20 cellular contexts compared by ENCODE assay signal in genomic region chr12:111733340-111733739, GRCh38. TPM values are rescaled to one million over a fixed set of nuclear protein-coding genes. Genes with fewer than 3 reads are reported as not detected.
DNase-seq lines count a peak whose midpoint lies in the region; ATAC-seq and TF ChIP-seq lines count a peak whose summit lies in the region.
"Had no signal": no experiment of that assay in that cellular context is flagged by ENCODE, and none has a peak within 500 bp of the region (broad histone marks: within the 10 kb centered on the region; RNA-seq: fewer than 3 reads in every experiment).

No MANE protein-coding gene starts in this region.

- H3K79me1 ChIP-seq in H9 (ENCODE audit: insufficient read depth, low read depth, low read length, poor library complexity, severe bottlenecking): no peaks in the 10 kb centered on the region

- H3K18ac ChIP-seq in H9 (ENCODE audit: insufficient read length, low read depth, low read length): no peak overlapping the region

- H3K4me2 ChIP-seq in H9 (ENCODE audit: insufficient read depth, insufficient read length, low read length): no peak overlapping the region
- H3K4me2 ChIP-seq in osteoblast (ENCODE audit: insufficient read depth, low read length): no peak overlapping the region
- H3K4me2 ChIP-seq: BLaER1 had no signal

- H3K4me3 Mint-ChIP-seq in H9: no peak overlapping the region
- H3K4me3 Mint-ChIP-seq: B cell; CD4-positive, CD25-positive, alpha-beta regulatory T cell; CD8-positive, alpha-beta T cell had no signal

- no peak overlapping the region for H3K4ac ChIP-seq in H9 (ENCODE audit: low read depth, low read length)

- no peak overlapping the region for H3K4me3 ChIP-seq in esophagus muscularis mucosa
- no peak overlapping the region for H3K4me3 ChIP-seq in osteoblast (ENCODE audit: insufficient read depth, low read length)
- H3K4me3 ChIP-seq: BLaER1, GM12878 had no signal

- H3K9me3 Mint-ChIP-seq in H9: no peaks in the 10 kb centered on the region
- H3K9me3 Mint-ChIP-seq: CD4-positive, CD25-positive, alpha-beta regulatory T cell; CD8-positive, alpha-beta T cell had no signal

- H3K56ac ChIP-seq in H9 (ENCODE audit: insufficient read length, low read depth, low read length): no peak overlapping the region

- TF ChIP-seq EP300 in esophagus muscularis mucosa (IDR thresholded peaks at IDR 0.05): no peak

- no peak overlapping the region for H2BK15ac ChIP-seq in H9 (ENCODE audit: low read depth, low read length)

- no peak overlapping the region for H2AK5ac ChIP-seq in H9 (ENCODE audit: insufficient read length, low read length)

- H3T11ph ChIP-seq in H9 (ENCODE audit: low read length): no peak overlapping the region

- H2BK5ac ChIP-seq in H9 (ENCODE audit: insufficient read length, low read length): no peak overlapping the region

- H3K14ac ChIP-seq in H9 (ENCODE audit: insufficient read depth, low read length): no peak overlapping the region

- H2BK120ac ChIP-seq in H9 (ENCODE audit: low read depth, low read length, poor library complexity, severe bottlenecking): no peak overlapping the region

- H3K27me3 Mint-ChIP-seq in H9 (ENCODE audit: low read depth): no peaks in the 10 kb centered on the region
- H3K27me3 Mint-ChIP-seq: B cell had no signal

- no peak for TF ChIP-seq CTCF in H9 (conservative IDR thresholded peaks at IDR 0.05)
- no peak for TF ChIP-seq CTCF in esophagus muscularis mucosa (IDR thresholded peaks at IDR 0.05)
- TF ChIP-seq CTCF in osteoblast (IDR thresholded peaks at IDR 0.05; ENCODE audit: extremely low read depth, low read depth, low read length): no peak

- H3K9me3 ChIP-seq in H9 (ENCODE audit: control insufficient read depth, low read depth, low read length) (no peaks in the 10 kb centered on the region), esophagus muscularis mucosa (no peaks in the 10 kb centered on the region), osteoblast (ENCODE audit: low read depth, low read length) (no peaks in the 10 kb centered on the region)
- H3K9me3 ChIP-seq: BLaER1, Caco-2 had no signal

- no peak for TF ChIP-seq POLR2A in esophagus muscularis mucosa (IDR thresholded peaks at IDR 0.05; ENCODE audit: low read depth)

- no CpG with 5 or more reads among the region's 4 CpGs for WGBS in H9 (ENCODE audit: extremely low coverage, insufficient read length, low lambda C conversion rate)
- 78% methylated on average over 4 of the region's 4 CpGs for WGBS in esophagus muscularis mucosa

- H3K27ac Mint-ChIP-seq in H9: peak overlapping the region in 2 of 3 experiments; percentile 23 to 94; a peak in 1 of 7 replicates
- H3K27ac Mint-ChIP-seq: B cell; CD8-positive, alpha-beta T cell had no signal

- H4K8ac ChIP-seq in H9 (replicated peaks; ENCODE audit: insufficient read length, low read depth, low read length): no peak overlapping the region

- no peaks in the 10 kb centered on the region for H3K27me3 ChIP-seq in H9 (ENCODE audit: insufficient read depth, low read length)
- H3K27me3 ChIP-seq in esophagus muscularis mucosa: no peaks in the 10 kb centered on the region
- no peaks in the 10 kb centered on the region for H3K27me3 ChIP-seq in osteoblast (ENCODE audit: insufficient read depth, low read length)
- H3K27me3 ChIP-seq: BLaER1 had no signal

- H3K79me2 ChIP-seq in H9 (ENCODE audit: insufficient read depth, low read length): no peaks in the 10 kb centered on the region
- no peaks in the 10 kb centered on the region for H3K79me2 ChIP-seq in osteoblast (ENCODE audit: insufficient read depth, low read length)

- H3K36me3 ChIP-seq in esophagus muscularis mucosa (peaks cover 28 to 97% (median 83%) of the 10 kb centered on the region in 4 donors), osteoblast (ENCODE audit: insufficient read depth, low read length) (peaks cover 28% of the 10 kb centered on the region)

- H4K91ac ChIP-seq in H9 (ENCODE audit: insufficient read length, low read depth, low read length): no peak overlapping the region

- H3K36me3 Mint-ChIP-seq in H9 (ENCODE audit: insufficient read depth in 1 of 3, low read depth in 3 of 3): peaks cover 12 to 52% (median 42%) of the 10 kb centered on the region in 3 experiments

- H3K4me1 Mint-ChIP-seq in H9: peaks cover 3 to 4% of the 10 kb centered on the region in 2 experiments; a peak in 2 of 4 replicates

- no peaks in the 10 kb centered on the region for H3K23me2 ChIP-seq in H9 (ENCODE audit: insufficient read length, low read depth, low read length, poor library complexity, severe bottlenecking)

- H4K5ac ChIP-seq in H9 (ENCODE audit: insufficient read length, low read depth, low read length): no peak overlapping the region

- no peak overlapping the region for H3K27ac ChIP-seq in H9 (ENCODE audit: insufficient read length, low read depth, low read length)
- H3K27ac ChIP-seq in esophagus muscularis mucosa (replicated peaks in 1 of 4): no peak overlapping the region
- no peak overlapping the region for H3K27ac ChIP-seq in osteoblast (ENCODE audit: low read depth, low read length)
- H3K27ac ChIP-seq: BLaER1, C4-2B had no signal

- no peak overlapping the region for H3K9ac ChIP-seq in H9 (ENCODE audit: extremely low read depth, insufficient read length, low read length)
- H3K9ac ChIP-seq: BLaER1 had no signal

- no peaks in the 10 kb centered on the region for H4K20me1 ChIP-seq in H9 (ENCODE audit: control insufficient read depth, insufficient read depth, insufficient read length)
- no peaks in the 10 kb centered on the region for H4K20me1 ChIP-seq in osteoblast (ENCODE audit: insufficient read depth, low read length)
- H4K20me1 ChIP-seq: BLaER1 had no signal

- no peak overlapping the region for H2BK20ac ChIP-seq in H9 (ENCODE audit: low read depth, low read length, poor library complexity, severe bottlenecking)

- DNase-seq in H9: no peak
- DNase-seq in esophagus muscularis mucosa (ENCODE audit: extremely low spot score): peak; percentile 55
- peak; percentile 68 for DNase-seq in osteoblast (ENCODE audit: insufficient read length, low spot score, missing footprints)
- DNase-seq in stimulated activated CD4-positive, alpha-beta T cell treated with anti-CD3 and anti-CD28 coated beads, Interleukin-2, amount 100 ng/mL, for 48 hours: no peak
- DNase-seq in NCI-H1436 (lab: John Stamatoyannopoulos, UW): no peak
- DNase-seq: Caco-2; CD4-positive, CD25-positive, alpha-beta regulatory T cell; CD8-positive, alpha-beta T cell; DMS153; DND-41; EL; GDM1; GOT3; HCEC 1CT had no signal

- H2AFZ ChIP-seq in H9 (ENCODE audit: low read length) (no peak overlapping the region), osteoblast (ENCODE audit: low read length) (no peak overlapping the region)

- intact Hi-C loops in esophagus muscularis mucosa (cut with DNase I): no loop called here

- H3K23ac ChIP-seq in H9 (ENCODE audit: insufficient read length, low read depth, low read length): no peak overlapping the region

- H2BK12ac ChIP-seq in H9 (ENCODE audit: insufficient read length, low read depth, low read length): no peak overlapping the region

- H3K4me1 ChIP-seq in H9 (ENCODE audit: insufficient read depth, low read length): no peaks in the 10 kb centered on the region
- no peaks in the 10 kb centered on the region for H3K4me1 ChIP-seq in esophagus muscularis mucosa
- no peaks in the 10 kb centered on the region for H3K4me1 ChIP-seq in osteoblast (ENCODE audit: insufficient read depth, low read length)
- H3K4me1 ChIP-seq: Caco-2 had no signal

- no peak for ATAC-seq in GM21381 (IDR thresholded peaks at IDR 0.05; ENCODE audit: unreplicated experiment)
- ATAC-seq: CD8-positive, alpha-beta T cell; GM12878 had no signal

RNA-seq across cellular contexts. Expression of gene ALDH2, which starts 33.4 kb away (rescaled TPM):
- total RNA-seq in H9 (2021) (44.0 and 50.1 TPM in 2 replicates), esophagus muscularis mucosa (100 to 1,000 TPM; 148 to 278 (median 209) TPM), osteoblast (11.9 and 17.1 TPM in 2 replicates)
- total RNA-seq: A172 had no signal

RNA-seq across cellular contexts. Expression of gene ACAD10, which starts 47.5 kb away (rescaled TPM):
- total RNA-seq in H9 (2021) (24.3 and 25.7 TPM in 2 replicates), esophagus muscularis mucosa (10 to 100 TPM in 3 of 4 donors, 1 to 10 TPM in 1; 8.8 to 21.6 (median 16.8) TPM), osteoblast (18.1 and 19.4 TPM in 2 replicates)

RNA-seq across cellular contexts. Expression of gene BRAP, which starts 47.6 kb away (rescaled TPM):
- total RNA-seq in H9 (2021): 23.4 and 25.0 TPM in 2 replicates
- total RNA-seq in esophagus muscularis mucosa: 10 to 100 TPM; 17.4 to 23.8 (median 20.7) TPM
- total RNA-seq in osteoblast: 19.7 and 22.1 TPM in 2 replicates

Comparison
In these comparisons a context has a peak if more than half of its experiments do, and no peak if none do; other contexts are left out.
1. DNase-seq: peak in esophagus muscularis mucosa (single experiment) and osteoblast (single experiment); none in H9 (single experiment), stimulated activated CD4-positive, alpha-beta T cell treated with anti-CD3 and anti-CD28 coated beads, Interleukin-2, amount 100 ng/mL, for 48 hours (0 of 2) and NCI-H1436 (single experiment).